Comparison of ENCODE assay signal across 14 cellular contexts in the genomic region with DNA sequence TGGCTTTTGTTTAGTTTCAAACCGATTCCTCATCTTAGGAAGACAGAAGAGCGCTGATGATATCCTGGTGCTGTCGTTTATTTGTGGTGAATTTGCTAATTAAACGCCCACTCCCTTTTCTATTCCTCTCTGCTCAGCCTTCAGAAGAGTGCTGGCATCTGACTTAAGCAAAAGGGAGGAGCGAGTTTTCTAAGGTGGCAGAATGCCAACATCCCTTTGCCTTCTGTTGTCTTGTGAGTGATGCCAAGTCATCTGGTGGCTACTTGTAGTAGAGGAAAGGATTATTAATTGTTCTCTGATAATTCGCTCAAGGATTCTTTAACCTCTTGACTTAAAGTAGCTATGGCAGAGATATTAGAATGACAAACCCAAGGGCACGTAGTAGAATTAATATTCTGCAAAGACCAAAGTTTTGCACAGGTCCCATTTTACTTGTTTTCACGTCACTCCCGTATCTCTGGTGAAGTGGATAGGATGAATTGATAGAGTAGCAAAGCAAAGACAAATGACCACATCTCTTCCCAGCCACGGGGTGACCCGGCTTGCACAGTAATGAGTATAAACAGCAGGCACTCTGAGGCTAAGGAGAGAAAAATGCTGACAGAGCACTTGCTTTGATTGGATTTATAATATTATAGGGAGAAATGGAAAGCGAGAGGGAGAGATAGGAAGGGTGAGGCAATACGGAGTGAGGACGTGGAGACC.
DNase-seq lines count a peak whose midpoint lies in the region; ATAC-seq, FAIRE-seq and TF ChIP-seq lines count a peak whose summit lies in the region.
"Had no signal": no experiment of that assay in that cellular context is flagged by ENCODE, and none has a peak within 500 bp of the region (broad histone marks: within the 10 kb centered on the region; RNA-seq: fewer than 3 reads in every experiment).

No MANE protein-coding gene starts in this region.

- H3K4me1 Mint-ChIP-seq in GM23338 = 0 out of 3 replicates have a peak, but pooled peaks cover 2% of the 10 kb centered on the region

- H3K9me2 ChIP-seq in GM23338 (ENCODE audit: insufficient read depth) = no peaks in the 10 kb centered on the region

- no peaks in the 10 kb centered on the region for H3F3A ChIP-seq in GM23338 (replicated peaks; ENCODE audit: low read depth)

- no peak overlapping the region for H3K27ac Mint-ChIP-seq in GM23338
- H3K27ac Mint-ChIP-seq: activated B cell treated with CpG ODN at 0.5 μM for 24 hours; activated T-helper 2 cell treated with anti-CD3 and anti-CD28 coated beads, Interferon-gamma antibody, Interleukin-2, Interleukin-4, amounts not matched to agents 10 μg/mL and 5 μg/mL and 100 μg/mL, durations not matched to agents 14 hours and 24 hours and 36 hours had no signal

- peaks cover 0 to 6% of the 10 kb centered on the region in 2 donors for H3K4me1 ChIP-seq in small intestine (ENCODE audit: control insufficient read depth in 2 of 2, insufficient read depth in 1 of 2, low read depth in 1 of 2, low read length in 1 of 2)
- H3K4me1 ChIP-seq in GM23338 (ENCODE audit: insufficient read depth) = no peaks in the 10 kb centered on the region

- no peak overlapping the region for H2AFZ ChIP-seq in GM23338

- DNase-seq in H54 (ENCODE audit: insufficient read length, low spot score) = no peak
- DNase-seq in SK-MEL-5 (ENCODE audit: low read depth, low spot score) = peak; percentile 68
- DNase-seq in fibroblast of pulmonary artery (ENCODE audit: low read depth) = peak; percentile 62
- peak; percentile 90 for DNase-seq in small intestine
- no peak for DNase-seq in activated gamma-delta T cell treated with Interleukin-2 at 50 U/mL for 16 hours
- no peak for DNase-seq in GM23338 (ENCODE audit: low spot score)
- DNase-seq in coronary artery (ENCODE audit: low spot score) = no peak
- DNase-seq in NCI-H2081 (lab: John Stamatoyannopoulos, UW) = no peak
- DNase-seq: activated B cell treated with CpG ODN at 0.5 μM for 24 hours, cortex of kidney, DND-41, midbrain, NCI-H2081 treated with DMSO at 0.1 percent for 48 hours had no signal

- no peaks in the 10 kb centered on the region for H3K9me3 ChIP-seq in small intestine (ENCODE audit: control insufficient read depth, low read depth)

- H3K36me3 ChIP-seq in small intestine (ENCODE audit: control insufficient read depth in 2 of 2, insufficient read depth in 2 of 2, low read length in 2 of 2) (no peaks in the 10 kb centered on the region), GM23338 (ENCODE audit: insufficient read depth) (no peaks in the 10 kb centered on the region)

- peak overlapping the region in 1 of 2 donors; percentile 24 for H3K27ac ChIP-seq in small intestine (ENCODE audit: low read depth in 1 of 2, low read length in 1 of 2)
- H3K27ac ChIP-seq in GM23338 (ENCODE audit: low read depth) = no peak overlapping the region
- H3K27ac ChIP-seq in coronary artery = no peak overlapping the region

- H3K36me3 Mint-ChIP-seq in GM23338 (ENCODE audit: low read depth) = no peaks in the 10 kb centered on the region

- no peak for TF ChIP-seq POLR2A in H54 (IDR thresholded peaks at IDR 0.05; ENCODE audit: low read depth, low read length)

- H3K4me3 ChIP-seq in fibroblast of pulmonary artery (replicated peaks; ENCODE audit: low read depth, low read length) (no peak overlapping the region), small intestine (ENCODE audit: low read depth in 1 of 2, low read length in 2 of 2) (no peak overlapping the region), GM23338 (no peak overlapping the region), coronary artery (no peak overlapping the region)

- H3K9me3 Mint-ChIP-seq in GM23338 = no peaks in the 10 kb centered on the region
- H3K9me3 Mint-ChIP-seq: activated T-helper 2 cell treated with anti-CD3 and anti-CD28 coated beads, Interferon-gamma antibody, Interleukin-2, Interleukin-4, amounts not matched to agents 10 μg/mL and 5 μg/mL and 100 μg/mL, durations not matched to agents 14 hours and 24 hours and 36 hours had no signal

- FAIRE-seq in H54 (lab: Jason Lieb, UNC) (peak; percentile 84), small intestine (lab: Jason Lieb, UNC) (no peak)

- no peaks in the 10 kb centered on the region for H3K27me3 ChIP-seq in small intestine (ENCODE audit: control insufficient read depth in 2 of 2, insufficient read depth in 2 of 2, low read length in 2 of 2)
- H3K27me3 ChIP-seq in GM23338 (ENCODE audit: insufficient read depth) = no peaks in the 10 kb centered on the region

- in situ Hi-C loops in SK-MEL-5 (cut with HindIII; ENCODE audit: low pct_unique_long_range_greater_than_20kb, low sequenced_read_pairs) = no loop called here

- no peaks in the 10 kb centered on the region for H3K27me3 Mint-ChIP-seq in GM23338 (ENCODE audit: insufficient read depth, low read depth, poor library complexity)
- H3K27me3 Mint-ChIP-seq: activated B cell treated with CpG ODN at 0.5 μM for 24 hours had no signal

- no peak for ATAC-seq in GM23338

- H4K20me1 ChIP-seq in GM23338 (replicated peaks; ENCODE audit: insufficient read depth) = no peaks in the 10 kb centered on the region

- no peak overlapping the region for H3K4me2 ChIP-seq in GM23338

- H3K79me2 ChIP-seq in GM23338 (replicated peaks; ENCODE audit: insufficient read depth) = no peaks in the 10 kb centered on the region

- H3K4me3 Mint-ChIP-seq in GM23338 = no peak overlapping the region
- H3K4me3 Mint-ChIP-seq: activated B cell treated with CpG ODN at 0.5 μM for 24 hours had no signal

- 14 to 37% (median 24%) methylated on average over 14 of the region's 14 CpGs for WGBS in small intestine, 3 donors

- no peak for TF ChIP-seq CTCF in fibroblast of pulmonary artery (IDR thresholded peaks at IDR 0.05; ENCODE audit: low read length, missing control alignments)
- no peak for TF ChIP-seq CTCF in GM23338 (conservative IDR thresholded peaks at IDR 0.05; ENCODE audit: low read depth in 2 of 2)
- TF ChIP-seq CTCF in coronary artery (IDR thresholded peaks at IDR 0.05) = no peak

TF ChIP-seq in GM23338, 12 proteins besides CTCF, POLR2A, EP300 and RAD21:
- TF ChIP-seq ZNF114 (CRISPR knock-in tag; IDR thresholded peaks at IDR 0.05) = no peak
- TF ChIP-seq EZH2phosphoT487 (IDR thresholded peaks at IDR 0.05; ENCODE audit: unreplicated experiment) = no peak

Comparison
In these comparisons a context has a peak if more than half of its experiments do, and no peak if none do; other contexts are left out.
1. DNase-seq: peak in SK-MEL-5 (single experiment), fibroblast of pulmonary artery (single experiment) and small intestine (single experiment); none in H54 (single experiment), activated gamma-delta T cell treated with Interleukin-2 at 50 U/mL for 16 hours (single experiment), GM23338 (single experiment), coronary artery (single experiment) and NCI-H2081 (0 of 2).